28 cellular contexts compared by ENCODE assay signal in genomic region chr1:69871412-69871811, GRCh38.
"Had no signal": no experiment of that assay in that cellular context is flagged by ENCODE, and none has a peak within 500 bp of the region (broad histone marks: within the 10 kb centered on the region; RNA-seq: fewer than 3 reads in every experiment).

No MANE protein-coding gene starts in this region.

- H3K27me3 Mint-ChIP-seq: dendritic cell treated with granulocyte-macrophage colony-stimulating factor and Interleukin-4, amounts not matched to agents 40 ng/mL and 50 ng/mL, for 4 days; effector memory CD8-positive, alpha-beta T cell had no signal

- H3K27ac ChIP-seq: colonic mucosa, coronary artery, dorsolateral prefrontal cortex, epithelial cell of prostate, esophagus muscularis mucosa, esophagus squamous epithelium, foreskin keratinocyte, gastrocnemius medialis, gastroesophageal sphincter, heart left ventricle, heart right ventricle had no signal

- H3K9me3 Mint-ChIP-seq: dendritic cell treated with granulocyte-macrophage colony-stimulating factor and Interleukin-4, amounts not matched to agents 40 ng/mL and 50 ng/mL, for 4 days; endodermal cell had no signal

- FAIRE-seq: colon, endometrium, endothelial cell of umbilical vein had no signal

- H3K27me3 ChIP-seq: colonic mucosa, dorsolateral prefrontal cortex, esophagus muscularis mucosa, esophagus squamous epithelium, foreskin keratinocyte, gastrocnemius medialis, gastroesophageal sphincter, heart left ventricle, heart right ventricle had no signal

- H3K4me1 Mint-ChIP-seq: endodermal cell had no signal

- H3K4me1 ChIP-seq: colonic mucosa, esophagus muscularis mucosa, esophagus squamous epithelium, foreskin keratinocyte, gastrocnemius medialis, gastroesophageal sphincter, heart left ventricle, heart right ventricle had no signal

- H3K4me3 ChIP-seq: colonic mucosa, coronary artery, dorsolateral prefrontal cortex, esophagus muscularis mucosa, esophagus squamous epithelium, gastrocnemius medialis, gastroesophageal sphincter, heart left ventricle, heart right ventricle had no signal

- H3K36me3 ChIP-seq: colonic mucosa, esophagus muscularis mucosa, esophagus squamous epithelium, gastrocnemius medialis, gastroesophageal sphincter, heart left ventricle, heart right ventricle had no signal

- H3K9me3 ChIP-seq: colonic mucosa, esophagus muscularis mucosa, esophagus squamous epithelium, gastrocnemius medialis, gastroesophageal sphincter, heart left ventricle, heart right ventricle had no signal

- ATAC-seq: effector memory CD8-positive, alpha-beta T cell; esophagus mucosa; foreskin keratinocyte; gastrocnemius medialis; gastroesophageal sphincter; heart left ventricle; heart right ventricle had no signal

- H3K4me3 Mint-ChIP-seq: dendritic cell treated with granulocyte-macrophage colony-stimulating factor and Interleukin-4, amounts not matched to agents 40 ng/mL and 50 ng/mL, for 4 days; effector memory CD8-positive, alpha-beta T cell; endodermal cell had no signal

- DNase-seq: colonic mucosa; cortex of kidney; dermis blood vessel endothelial cell; dorsolateral prefrontal cortex; effector CD4-positive, alpha-beta T cell; effector CD8-positive, alpha-beta T cell; effector memory CD4-positive, alpha-beta T cell; effector memory CD8-positive, alpha-beta T cell; endodermal cell; erythroblast; esophagus squamous epithelium; foreskin fibroblast; foreskin keratinocyte; foreskin melanocyte; gastrocnemius medialis; glutamatergic neuron; head of caudate nucleus; heart left ventricle; heart right ventricle had no signal

- H3K27ac Mint-ChIP-seq: dendritic cell treated with granulocyte-macrophage colony-stimulating factor and Interleukin-4, amounts not matched to agents 40 ng/mL and 50 ng/mL, for 4 days; effector memory CD8-positive, alpha-beta T cell; endodermal cell had no signal
